8 cellular contexts compared by ENCODE assay signal in genomic region chr17:82205720-82206508, GRCh38. TPM values are rescaled to one million over a fixed set of nuclear protein-coding genes. Genes with fewer than 3 reads are reported as not detected.
DNase-seq lines count a peak whose midpoint lies in the region; ATAC-seq and TF ChIP-seq lines count a peak whose summit lies in the region.

No MANE protein-coding gene starts in this region.

- peak; percentile 94 for DNase-seq in D341Med (ENCODE audit: low spot score)
- peak; percentile 31 for DNase-seq in NCI-H187 treated with DMSO at 0.1 percent for 48 hours (lab: John Stamatoyannopoulos, UW)
- DNase-seq in T-helper 2 cell: peak; percentile 50 to 92 (median 71)
- DNase-seq in anterior cingulate cortex (lab: John Stamatoyannopoulos, UW): peak in 54 of 58 donors; percentile 18 to 85 (median 58)
- DNase-seq in right cardiac atrium: peak; percentile 87 to 93 (median 93)
- peak; percentile 83 for DNase-seq in renal cortical epithelial cell (ENCODE audit: low read depth)

- H3K4me3 ChIP-seq in HEK293 (ENCODE audit: low read depth, low read length) (no peak overlapping the region), right cardiac atrium (ENCODE audit: low read length) (no peak overlapping the region)

- TF ChIP-seq CTCF in HEK293 (tag by site-specific recombination; IDR thresholded peaks at IDR 0.05): peak; percentile 77

- H3K9me3 ChIP-seq in HEK293 (ENCODE audit: control insufficient read depth, insufficient read depth, low read depth, low read length): no peaks in the 10 kb centered on the region
- H3K9me3 ChIP-seq in right cardiac atrium (ENCODE audit: control insufficient read depth, low read length): no peaks in the 10 kb centered on the region

- H3K27me3 ChIP-seq in right cardiac atrium (ENCODE audit: control insufficient read depth, insufficient read depth): no peaks in the 10 kb centered on the region

- CTCF ChIA-PET in HEK293 (lab: Yijun Ruan, JAX): interaction anchor here (0.7 to 2.7 kb wide), 18 partner anchors 9 to 219 kb away, joined by 3 to 12 read pairs (median 3); no protein-coding TSS in a partner anchor

- peaks cover 0 to 14% of the 10 kb centered on the region in 2 experiments; a peak in 2 of 3 replicates for H3K36me3 ChIP-seq in HEK293 (ENCODE audit: control insufficient read depth in 2 of 2, insufficient read depth in 1 of 2, low read length in 2 of 2)

- WGBS in right cardiac atrium: 17% methylated on average over 21 of the region's 21 CpGs

- peaks cover 5% of the 10 kb centered on the region; the same call in 1 of the 2 replicates for H3K4me1 ChIP-seq in HEK293 (ENCODE audit: control insufficient read depth, insufficient read depth, low read length)
- no peaks in the 10 kb centered on the region for H3K4me1 ChIP-seq in right cardiac atrium (ENCODE audit: control insufficient read depth, insufficient read depth, low read length)

- H3K27ac ChIP-seq in HEK293 (ENCODE audit: extremely low read depth, low read depth, low read length): peak overlapping the region; percentile 26; the same call in 1 of the 2 replicates
- peak overlapping the region; percentile 0 for H3K27ac ChIP-seq in right cardiac atrium (ENCODE audit: low read length)

- POLR2A ChIA-PET in HEK293 (lab: Yijun Ruan, JAX): interaction anchor here (0.6 to 2.2 kb wide), 5 partner anchors 9 to 175 kb away, joined by 3 to 8 read pairs (median 6); no protein-coding TSS in a partner anchor

- intact Hi-C loops in right cardiac atrium (cut with DNase I): loop anchor here in 3 of 4 donors (2.0 to 10.0 kb wide), 3 partner anchors 115 to 119 kb away; no protein-coding TSS in a partner anchor

- ATAC-seq in right cardiac atrium: peak; percentile 84
- no peak for ATAC-seq in GM19351 (IDR thresholded peaks at IDR 0.05; ENCODE audit: unreplicated experiment)

TF ChIP-seq in HEK293, 187 proteins besides CTCF, POLR2A, EP300 and RAD21 (continues in another document):
- TF ChIP-seq ZBTB6 (tag by site-specific recombination; IDR thresholded peaks at IDR 0.05) (no peak), MZF1 (tag by site-specific recombination; IDR thresholded peaks at IDR 0.05; ENCODE audit: borderline replicate concordance) (peak; percentile 77), ZNF610 (tag by site-specific recombination; IDR thresholded peaks at IDR 0.05; ENCODE audit: borderline replicate concordance) (peak; percentile 99), KLF9 (tag by site-specific recombination; IDR thresholded peaks at IDR 0.05; ENCODE audit: low read depth) (peak; percentile 63; the same call in 1 of the 2 replicates), ZNF324 (tag by site-specific recombination; IDR thresholded peaks at IDR 0.05) (0 out of 2 replicates have a peak, but pooled peaks have one; percentile 37), PRDM1 (tag by site-specific recombination; IDR thresholded peaks at IDR 0.05) (peak; percentile 91), ZNF423 (tag by site-specific recombination; IDR thresholded peaks at IDR 0.05) (no peak), ZNF530 (tag by site-specific recombination; IDR thresholded peaks at IDR 0.05; ENCODE audit: low read depth) (no peak), ZNF623 (tag by site-specific recombination; IDR thresholded peaks at IDR 0.05) (no peak), BCL6B (tag by site-specific recombination; IDR thresholded peaks at IDR 0.05) (no peak), PATZ1 (tag by site-specific recombination; IDR thresholded peaks at IDR 0.05) (peak; percentile 53; the same call in 1 of the 2 replicates), ZNF175 (tag by site-specific recombination; IDR thresholded peaks at IDR 0.05) (no peak), ZFP41 (tag by site-specific recombination; IDR thresholded peaks at IDR 0.05; ENCODE audit: borderline replicate concordance) (no peak), ZNF335 (tag by site-specific recombination; conservative IDR thresholded peaks at IDR 0.05) (peak; percentile 85), ZNF660 (tag by site-specific recombination; IDR thresholded peaks at IDR 0.05) (peak; percentile 59), ZNF394 (tag by site-specific recombination; IDR thresholded peaks at IDR 0.05; ENCODE audit: borderline replicate concordance) (peak; percentile 80), IKZF3 (tag by site-specific recombination; IDR thresholded peaks at IDR 0.05) (peak; percentile 48), KLF1 (tag by site-specific recombination; IDR thresholded peaks at IDR 0.05) (peak; percentile 93), GLIS2 (tag by site-specific recombination; IDR thresholded peaks at IDR 0.05) (peak; percentile 44), ZEB2 (tag by site-specific recombination; IDR thresholded peaks at IDR 0.05) (peak; percentile 68), GFI1B (tag by site-specific recombination; IDR thresholded peaks at IDR 0.05) (no peak), ZNF629 (tag by site-specific recombination; IDR thresholded peaks at IDR 0.05) (peak; percentile 91), ZNF366 (tag by site-specific recombination; conservative IDR thresholded peaks at IDR 0.05) (0 out of 2 replicates have a peak, but pooled peaks have one; percentile 35), ZNF280C (tag by site-specific recombination; IDR thresholded peaks at IDR 0.05) (no peak), TRIM28 (IDR thresholded peaks at IDR 0.05; ENCODE audit: borderline replicate concordance, low read length) (0 out of 2 replicates have a peak, but pooled peaks have one; percentile 64), ZNF214 (tag by site-specific recombination; IDR thresholded peaks at IDR 0.05; ENCODE audit: borderline replicate concordance) (no peak), ZFP3 (tag by site-specific recombination; IDR thresholded peaks at IDR 0.05; ENCODE audit: low read depth) (no peak), OVOL3 (tag by site-specific recombination; IDR thresholded peaks at IDR 0.05) (no peak), KLF8 (tag by site-specific recombination; IDR thresholded peaks at IDR 0.05) (no peak)

RNA-seq across cellular contexts. Expression of gene CCDC57, which starts 6.7 kb away (rescaled TPM):
- 10 to 100 TPM; 14.8 to 17.3 (median 16.5) TPM for total RNA-seq in right cardiac atrium
- polyA plus RNA-seq in right cardiac atrium: 12.1 TPM
- total RNA-seq in renal cortical epithelial cell: 7.3 and 28.2 TPM in 2 replicates

RNA-seq across cellular contexts. Expression of gene SLC16A3, which starts 22.9 kb away (rescaled TPM):
- total RNA-seq in right cardiac atrium (10 to 100 TPM; 13.6 to 23.7 (median 18.0) TPM), renal cortical epithelial cell (290 and 393 TPM in 2 replicates)
- polyA plus RNA-seq in right cardiac atrium: 18.8 TPM

Comparison
In these comparisons a context has a peak if more than half of its experiments do, and no peak if none do; other contexts are left out.
1. DNase-seq: peak in every context shown above with its lines; median percentile 94 in D341Med; 93 in right cardiac atrium; 83 in renal cortical epithelial cell; 71 in T-helper 2 cell; 58 in anterior cingulate cortex; 31 in NCI-H187 treated with DMSO at 0.1 percent for 48 hours.
2. RNA of gene SLC16A3, which starts 22.9 kb away (total RNA-seq): 290 to 393 TPM in renal cortical epithelial cell; 13.6 to 23.7 TPM in right cardiac atrium; every median in the first group is over 10 times any median in the second.